In genomic region chr12:9070351-9070750, GRCh38 we compare ENCODE assay signal across 36 cellular contexts. TPM values are rescaled to one million over a fixed set of nuclear protein-coding genes. Genes with fewer than 3 reads are reported as not detected.
"Had no signal": no experiment of that assay in that cellular context is flagged by ENCODE, and none has a peak within 500 bp of the region (broad histone marks: within the 10 kb centered on the region; RNA-seq: fewer than 3 reads in every experiment).

No MANE protein-coding gene starts in this region.

- H3K27me3 ChIP-seq: MG63 had no signal

- H3K36me3 ChIP-seq: MG63 had no signal

- H3K4me3 ChIP-seq: MG63 had no signal

- H3K9me3 ChIP-seq: MG63 had no signal

- DNase-seq: Karpas-422, Kasumi-1, MG63, MM.1S, MV-4-11, NCI-H1048, NCI-H1092, NCI-H1092 treated with DMSO at 0.1 percent for 48 hours, NCI-H1105, NCI-H1105 treated with DMSO at 0.1 percent for 48 hours, NCI-H1417, NCI-H1417 treated with DMSO at 0.1 percent for 48 hours, NCI-H1436, NCI-H1436 treated with DMSO at 0.1 percent for 48 hours, NCI-H146, NCI-H1694, NCI-H1694 treated with DMSO at 0.1 percent for 48 hours, NCI-H187, NCI-H187 treated with DMSO at 0.1 percent for 48 hours, NCI-H1930, NCI-H2029, NCI-H2029 treated with DMSO at 0.1 percent for 48 hours, NCI-H2081, NCI-H2081 treated with DMSO at 0.1 percent for 48 hours, NCI-H2107, NCI-H2171, NCI-H2171 treated with DMSO at 0.1 percent for 48 hours, NCI-H2227 treated with DMSO at 0.1 percent for 48 hours, NCI-H226, NCI-H345, NCI-H446, NCI-H446 treated with DMSO at 0.1 percent for 48 hours, NCI-H510A, NCI-H510A treated with DMSO at 0.1 percent for 48 hours had no signal

RNA-seq across cellular contexts. Expression of gene A2M, which starts 45.4 kb away (rescaled TPM):
- total RNA-seq: MCF 10A, NCI-H460 had no signal
